ENCODE assay signal across 9 cellular contexts in genomic region chr17:32936894-32937500, GRCh38. TPM values are rescaled to one million over a fixed set of nuclear protein-coding genes. Genes with fewer than 3 reads are reported as not detected.
DNase-seq lines count a peak whose midpoint lies in the region; ATAC-seq and TF ChIP-seq lines count a peak whose summit lies in the region.
"Had no signal": no experiment of that assay in that cellular context is flagged by ENCODE, and none has a peak within 500 bp of the region (broad histone marks: within the 10 kb centered on the region; RNA-seq: fewer than 3 reads in every experiment).

No MANE protein-coding gene starts in this region.

- H3K27ac ChIP-seq in right lobe of liver, result no peak overlapping the region

- WGBS in right lobe of liver (ENCODE audit: insufficient coverage, low coverage, low lambda C conversion rate, missing lambda C conversion rate), result 2% methylated on average over 9 of the region's 14 CpGs

- peak; percentile 62 to 84 (median 80) for ATAC-seq in right lobe of liver
- no peak for ATAC-seq in GM18907 (IDR thresholded peaks at IDR 0.05; ENCODE audit: unreplicated experiment)

- H3K4me1 ChIP-seq in right lobe of liver, result no peaks in the 10 kb centered on the region

- peak; percentile 76 to 88 (median 80) for TF ChIP-seq CTCF in right lobe of liver (IDR thresholded peaks at IDR 0.05)

- peak; percentile 82 for DNase-seq in DMS 273 (lab: John Stamatoyannopoulos, UW; ENCODE audit: unreplicated experiment)
- DNase-seq in DMS 273 treated with DMSO at 0.1 percent for 48 hours (lab: John Stamatoyannopoulos, UW), result no peak
- peak; percentile 46 for DNase-seq in NCI-H146 treated with DMSO at 0.1 percent for 48 hours (lab: John Stamatoyannopoulos, UW; ENCODE audit: unreplicated experiment)
- DNase-seq in activated CD4-positive, alpha-beta T cell treated with anti-CD3 and anti-CD28 coated beads, Interleukin-2, amount 50 U/mL, for 1 hour, result peak; percentile 63
- DNase-seq in dermis microvascular lymphatic vessel endothelial cell (ENCODE audit: low read depth in 2 of 2), result peak; percentile 66 to 90
- DNase-seq in right lobe of liver, result peak; percentile 58 to 65 (median 61)
- peak; percentile 37 to 63 (median 39) for DNase-seq in stimulated activated CD4-positive, alpha-beta T cell treated with anti-CD3 and anti-CD28 coated beads, TNF-alpha, amount 100 ng/mL, for 24 hours (ENCODE audit: low read depth in 3 of 3)

- no peak for TF ChIP-seq POLR2A in right lobe of liver (IDR thresholded peaks at IDR 0.05)

- intact Hi-C loops in right lobe of liver (cut with DNase I), result no loop called here

- H3K4me3 ChIP-seq in right lobe of liver, result no peak overlapping the region
- H3K4me3 ChIP-seq: skin epidermis had no signal

- H3K36me3 ChIP-seq in right lobe of liver, result peaks cover 0 to 3% (median 0%) of the 10 kb centered on the region in 4 donors

- H3K9me3 ChIP-seq in right lobe of liver, result no peaks in the 10 kb centered on the region

- H3K27me3 ChIP-seq in right lobe of liver, result no peaks in the 10 kb centered on the region

RNA-seq across cellular contexts. Expression of gene TMEM98, which starts 9.0 kb away (rescaled TPM):
- total RNA-seq in dermis microvascular lymphatic vessel endothelial cell (56.6 and 138 TPM in 2 replicates), right lobe of liver (10 to 100 TPM in 4 of 6 experiments, 1 to 10 TPM in 2; 7.8 to 31.5 (median 19.2) TPM)

RNA-seq across cellular contexts. Expression of gene SPACA3, which starts 54.6 kb away (rescaled TPM):
- not detected in 2 replicates for total RNA-seq in dermis microvascular lymphatic vessel endothelial cell
- not detected for total RNA-seq in right lobe of liver
